ENCODE assay signal across 21 cellular contexts in genomic region chr11:132499661-132500060, GRCh38.
DNase-seq lines count a peak whose midpoint lies in the region; ATAC-seq and TF ChIP-seq lines count a peak whose summit lies in the region.
"Had no signal": no experiment of that assay in that cellular context is flagged by ENCODE, and none has a peak within 500 bp of the region (broad histone marks: within the 10 kb centered on the region; RNA-seq: fewer than 3 reads in every experiment).

No MANE protein-coding gene starts in this region.

- H3K4me1 ChIP-seq in spleen = peaks cover 0 to 4% (median 0%) of the 10 kb centered on the region in 6 donors
- H3K4me1 ChIP-seq: BE2C had no signal

- ATAC-seq in stimulated activated effector memory CD8-positive, alpha-beta T cell treated with anti-CD3 and anti-CD28 coated beads, Interleukin-12 subunit alpha, Interleukin-12 subunit beta, amount 100 ng/mL, for 72 hours = no peak

- no peak overlapping the region for H3K4me3 Mint-ChIP-seq in stimulated activated effector memory CD8-positive, alpha-beta T cell treated with anti-CD3 and anti-CD28 coated beads, Interleukin-12 subunit alpha, Interleukin-12 subunit beta, amount 100 ng/mL, for 72 hours
- H3K4me3 Mint-ChIP-seq: CD14-positive monocyte; CD4-positive, alpha-beta memory T cell; CD4-positive, CD25-positive, alpha-beta regulatory T cell; CD8-positive, alpha-beta memory T cell had no signal

- H3K36me3 ChIP-seq in spleen = no peaks in the 10 kb centered on the region
- H3K36me3 ChIP-seq: BE2C, BLaER1 had no signal

- intact Hi-C loops in spleen (cut with DNase I; ENCODE audit: low total_unique reads) = no loop called here

- peaks cover 5% of the 10 kb centered on the region for H3K9me3 Mint-ChIP-seq in stimulated activated effector memory CD8-positive, alpha-beta T cell treated with anti-CD3 and anti-CD28 coated beads, Interleukin-12 subunit alpha, Interleukin-12 subunit beta, amount 100 ng/mL, for 72 hours

- peaks cover 0 to 10% (median 0%) of the 10 kb centered on the region in 8 donors for H3K9me3 ChIP-seq in spleen

- H3K4me1 Mint-ChIP-seq in stimulated activated effector memory CD8-positive, alpha-beta T cell treated with anti-CD3 and anti-CD28 coated beads, Interleukin-12 subunit alpha, Interleukin-12 subunit beta, amount 100 ng/mL, for 72 hours = no peaks in the 10 kb centered on the region
- H3K4me1 Mint-ChIP-seq: CD14-positive monocyte; CD4-positive, alpha-beta memory T cell; CD4-positive, CD25-positive, alpha-beta regulatory T cell; CD8-positive, alpha-beta memory T cell had no signal

- no peaks in the 10 kb centered on the region for H3K27me3 ChIP-seq in spleen (replicated peaks in 1 of 7)
- H3K27me3 ChIP-seq: BE2C, BLaER1 had no signal

- H3K36me3 Mint-ChIP-seq in stimulated activated effector memory CD8-positive, alpha-beta T cell treated with anti-CD3 and anti-CD28 coated beads, Interleukin-12 subunit alpha, Interleukin-12 subunit beta, amount 100 ng/mL, for 72 hours = no peaks in the 10 kb centered on the region
- H3K36me3 Mint-ChIP-seq: CD14-positive monocyte; CD4-positive, alpha-beta memory T cell; CD4-positive, CD25-positive, alpha-beta regulatory T cell; CD8-positive, alpha-beta memory T cell had no signal

- DNase-seq in G401 (ENCODE audit: low spot score) (peak; percentile 74), cerebellar cortex (ENCODE audit: low spot score) (peak; percentile 69), superior temporal gyrus (ENCODE audit: extremely low spot score) (peak; percentile 44), spleen (no peak)
- DNase-seq in stimulated activated effector memory CD8-positive, alpha-beta T cell treated with anti-CD3 and anti-CD28 coated beads, Interleukin-12 subunit alpha, Interleukin-12 subunit beta, amount 100 ng/mL, for 72 hours (ENCODE audit: low spot score in 2 of 2) = no peak
- DNase-seq in activated CD4-positive, CD25-positive, alpha-beta regulatory T cell treated with anti-CD3 and anti-CD28 coated beads, Interleukin-2, amount 50 U/mL, for 72 hours = no peak
- DNase-seq: 8988T; ACHN; BE2C; CD4-positive, alpha-beta memory T cell; CD4-positive, CD25-positive, alpha-beta regulatory T cell; CD8-positive, alpha-beta memory T cell; COR-L47; DMS 273 treated with DMSO at 0.1 percent for 48 hours; DMS153; DMS53; DND-41; EL; GF-D8 had no signal

- H3K27ac ChIP-seq in spleen = peak overlapping the region in 4 of 8 donors; percentile 21 to 65 (median 48)
- H3K27ac ChIP-seq: BLaER1 had no signal

- 53 to 81% (median 63%) methylated on average over 3 of the region's 3 CpGs for WGBS in spleen, 5 donors

- in situ Hi-C loops in G401 (cut with HindIII; ENCODE audit: low sequenced_read_pairs) = no loop called here

- no peak for TF ChIP-seq CTCF in spleen (IDR thresholded peaks at IDR 0.05 in 8 of 11, conservative IDR thresholded peaks at IDR 0.05 in 3 of 11)

- no peak for TF ChIP-seq POLR2A in spleen (IDR thresholded peaks at IDR 0.05)

- H3K27ac Mint-ChIP-seq in stimulated activated effector memory CD8-positive, alpha-beta T cell treated with anti-CD3 and anti-CD28 coated beads, Interleukin-12 subunit alpha, Interleukin-12 subunit beta, amount 100 ng/mL, for 72 hours = no peak overlapping the region
- H3K27ac Mint-ChIP-seq: CD14-positive monocyte; CD4-positive, alpha-beta memory T cell; CD4-positive, CD25-positive, alpha-beta regulatory T cell; CD8-positive, alpha-beta memory T cell had no signal

- no peak overlapping the region for H3K4me3 ChIP-seq in spleen
- H3K4me3 ChIP-seq: BLaER1 had no signal

Comparison
In these comparisons a context has a peak if more than half of its experiments do, and no peak if none do; other contexts are left out.
1. DNase-seq: peak in G401 (single experiment), cerebellar cortex (single experiment) and superior temporal gyrus (single experiment); none in stimulated activated effector memory CD8-positive, alpha-beta T cell treated with anti-CD3 and anti-CD28 coated beads, Interleukin-12 subunit alpha, Interleukin-12 subunit beta, amount 100 ng/mL, for 72 hours (0 of 2), spleen (single experiment) and activated CD4-positive, CD25-positive, alpha-beta regulatory T cell treated with anti-CD3 and anti-CD28 coated beads, Interleukin-2, amount 50 U/mL, for 72 hours (single experiment).